17 cellular contexts compared by ENCODE assay signal in the genomic region with DNA sequence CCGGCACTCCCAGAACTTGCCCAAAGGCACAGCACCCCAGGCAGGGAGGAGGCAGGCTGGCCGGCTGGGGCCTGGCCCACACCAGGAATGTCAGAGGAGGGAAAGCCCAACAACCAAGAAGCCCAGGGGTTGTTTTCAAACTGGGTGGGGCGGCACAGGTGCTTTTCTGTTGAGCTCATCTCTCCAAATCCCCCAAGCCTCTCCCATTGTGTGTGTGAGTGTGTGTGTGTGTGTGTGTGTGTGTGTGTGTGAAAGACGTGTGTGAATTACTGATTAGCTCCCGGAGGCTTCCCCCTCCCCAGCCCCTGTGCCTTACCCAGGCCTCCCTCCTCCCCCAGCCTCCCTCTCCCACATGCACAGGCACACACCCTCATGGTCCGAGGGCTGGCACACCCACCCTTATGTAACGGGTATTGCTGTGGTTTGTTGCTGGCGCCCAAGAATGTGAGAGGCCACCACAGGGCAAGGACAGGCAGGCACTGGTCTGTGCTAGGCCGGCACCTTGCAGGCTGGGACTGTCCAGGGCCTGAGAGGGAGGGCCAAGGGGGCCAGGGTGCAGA. TPM values are rescaled to one million over a fixed set of nuclear protein-coding genes. Genes with fewer than 3 reads are reported as not detected.
A peak's percentile ranks its signal among the peaks of the same experiment; 100 is the strongest.
DNase-seq lines count a peak whose midpoint lies in the region; ATAC-seq, FAIRE-seq and TF ChIP-seq lines count a peak whose summit lies in the region.
"Had no signal": no experiment of that assay in that cellular context is flagged by ENCODE, and none has a peak within 500 bp of the region (broad histone marks: within the 10 kb centered on the region; RNA-seq: fewer than 3 reads in every experiment).

No MANE protein-coding gene starts in this region.

- dilution Hi-C loops in keratinocyte (cut with MboI; ENCODE audit: extremely low pct_ligation_motif_present, low sequenced_read_pairs) = no loop called here

- no peaks in the 10 kb centered on the region for H3F3A ChIP-seq in GM23338 (replicated peaks; ENCODE audit: low read depth)

- H3K9ac ChIP-seq in keratinocyte (ENCODE audit: control insufficient read depth, extremely low read depth, insufficient read depth, low read length) = peak overlapping the region; percentile 84

- H2AFZ ChIP-seq in GM23338 (no peak overlapping the region), keratinocyte (ENCODE audit: control insufficient read depth, low read length) (no peak overlapping the region)

- H3K27ac ChIP-seq in GM23338 (ENCODE audit: low read depth) (no peak overlapping the region), RWPE2 (ENCODE audit: poor library complexity, severe bottlenecking) (peak overlapping the region; percentile 73), keratinocyte (ENCODE audit: control insufficient read depth, insufficient read depth, low read length) (peak overlapping the region; percentile 96), uterus (no peak overlapping the region)
- H3K27ac ChIP-seq: ascending aorta had no signal

- H3K79me2 ChIP-seq in GM23338 (replicated peaks; ENCODE audit: insufficient read depth) (no peaks in the 10 kb centered on the region), keratinocyte (ENCODE audit: control insufficient read depth, insufficient read depth, low read length) (peaks cover 1% of the 10 kb centered on the region)

- no peaks in the 10 kb centered on the region; the same call in 2 of the 3 replicates for H3K36me3 Mint-ChIP-seq in GM23338 (ENCODE audit: low read depth)

- H3K4me1 ChIP-seq in GM23338 (ENCODE audit: insufficient read depth) = no peaks in the 10 kb centered on the region
- H3K4me1 ChIP-seq in RWPE2 (ENCODE audit: insufficient read depth, poor library complexity, severe bottlenecking) = peaks cover 36% of the 10 kb centered on the region
- peaks cover 54% of the 10 kb centered on the region for H3K4me1 ChIP-seq in keratinocyte (ENCODE audit: control insufficient read depth, extremely low read depth, insufficient read depth, low read length)
- H3K4me1 ChIP-seq in uterus = no peaks in the 10 kb centered on the region
- H3K4me1 ChIP-seq: ascending aorta had no signal

- H3K27me3 Mint-ChIP-seq in GM23338 (ENCODE audit: insufficient read depth, low read depth, poor library complexity) = peaks cover 14% of the 10 kb centered on the region

- H3K27ac Mint-ChIP-seq in GM23338 = no peak overlapping the region
- H3K27ac Mint-ChIP-seq: activated T-helper 2 cell treated with anti-CD3 and anti-CD28 coated beads, Interferon-gamma antibody, Interleukin-2, Interleukin-4, amounts not matched to agents 10 μg/mL and 5 μg/mL and 100 μg/mL, durations not matched to agents 14 hours and 24 hours and 36 hours; T-helper 17 cell had no signal

- peaks cover 2% of the 10 kb centered on the region; the same call in 2 of the 3 replicates for H3K9me3 Mint-ChIP-seq in GM23338
- H3K9me3 Mint-ChIP-seq: activated T-helper 2 cell treated with anti-CD3 and anti-CD28 coated beads, Interferon-gamma antibody, Interleukin-2, Interleukin-4, amounts not matched to agents 10 μg/mL and 5 μg/mL and 100 μg/mL, durations not matched to agents 14 hours and 24 hours and 36 hours had no signal

- H3K27me3 ChIP-seq in GM23338 (ENCODE audit: insufficient read depth) (no peaks in the 10 kb centered on the region), RWPE2 (ENCODE audit: insufficient read depth, poor library complexity, severe bottlenecking) (no peaks in the 10 kb centered on the region), keratinocyte (ENCODE audit: control insufficient read depth, extremely low read depth, insufficient read depth, low read length) (no peaks in the 10 kb centered on the region), uterus (no peaks in the 10 kb centered on the region)
- H3K27me3 ChIP-seq: ascending aorta had no signal

- H3K4me2 ChIP-seq in GM23338 = no peak overlapping the region
- H3K4me2 ChIP-seq in keratinocyte (ENCODE audit: control insufficient read depth, extremely low read depth, insufficient read depth, low read depth, low read length) = peak overlapping the region; percentile 51

- H3K36me3 ChIP-seq in GM23338 (ENCODE audit: insufficient read depth) (no peaks in the 10 kb centered on the region), RWPE2 (ENCODE audit: low read depth) (peaks cover 94% of the 10 kb centered on the region), keratinocyte (ENCODE audit: control insufficient read depth in 2 of 2, extremely low read depth in 1 of 2, insufficient read depth in 2 of 2, low read length in 2 of 2) (peaks cover 65 to 74% of the 10 kb centered on the region in 2 experiments), uterus (no peaks in the 10 kb centered on the region)
- H3K36me3 ChIP-seq: ascending aorta had no signal

- FAIRE-seq in keratinocyte (lab: Jason Lieb, UNC) = peak; percentile 69
- FAIRE-seq: GM18507 had no signal

- peaks cover 12% of the 10 kb centered on the region for H3K4me1 Mint-ChIP-seq in GM23338

- intact Hi-C loops in uterus (cut with DNase I; ENCODE audit: low total_unique reads) = no loop called here

- H3K9me1 ChIP-seq in keratinocyte (ENCODE audit: control insufficient read depth, extremely low read depth, insufficient read depth, low read length) = peaks cover 5% of the 10 kb centered on the region

- TF ChIP-seq POLR2A in uterus (IDR thresholded peaks at IDR 0.05) = no peak

- ATAC-seq in GM23338 = peak; percentile 36
- peak; percentile 80 for ATAC-seq in RWPE2 (ENCODE audit: low read depth)
- ATAC-seq in GM21529 (IDR thresholded peaks at IDR 0.05; ENCODE audit: unreplicated experiment) = no peak
- ATAC-seq: T-helper 17 cell had no signal

- H3K9me2 ChIP-seq in GM23338 (ENCODE audit: insufficient read depth) = no peaks in the 10 kb centered on the region

- no peak for TF ChIP-seq CTCF in GM23338 (conservative IDR thresholded peaks at IDR 0.05; ENCODE audit: low read depth in 2 of 2)
- no peak for TF ChIP-seq CTCF in RWPE2 (IDR thresholded peaks at IDR 0.05; ENCODE audit: poor library complexity, severe bottlenecking)
- TF ChIP-seq CTCF in keratinocyte (optimal IDR thresholded peaks at IDR 0.05 in 1 of 3, IDR thresholded peaks at IDR 0.05 in 1 of 3, conservative IDR thresholded peaks at IDR 0.05 in 1 of 3; ENCODE audit: extremely low read depth in 1 of 3, insufficient read depth in 2 of 3, low read length in 3 of 3) = no peak
- TF ChIP-seq CTCF in retinal pigment epithelial cell (conservative IDR thresholded peaks at IDR 0.05; ENCODE audit: low read depth, low read length) = no peak
- TF ChIP-seq CTCF in uterus (IDR thresholded peaks at IDR 0.05) = no peak

- H4K20me1 ChIP-seq in GM23338 (replicated peaks; ENCODE audit: insufficient read depth) (no peaks in the 10 kb centered on the region), keratinocyte (ENCODE audit: control insufficient read depth, extremely low read depth, insufficient read depth, low read length) (no peaks in the 10 kb centered on the region)

- H3K9me3 ChIP-seq in RWPE2 (ENCODE audit: severe bottlenecking) = no peaks in the 10 kb centered on the region
- no peaks in the 10 kb centered on the region for H3K9me3 ChIP-seq in keratinocyte (ENCODE audit: control insufficient read depth, low read depth, low read length)
- H3K9me3 ChIP-seq in uterus = no peaks in the 10 kb centered on the region
- H3K9me3 ChIP-seq: ascending aorta had no signal

- H3K4me3 Mint-ChIP-seq in GM23338 = no peak overlapping the region
- H3K4me3 Mint-ChIP-seq: T-helper 17 cell had no signal

- H3K4me3 ChIP-seq in GM23338 = no peak overlapping the region
- no peak overlapping the region for H3K4me3 ChIP-seq in RWPE2 (ENCODE audit: severe bottlenecking)
- H3K4me3 ChIP-seq in keratinocyte (ENCODE audit: control insufficient read depth in 2 of 3, extremely low read depth in 1 of 3, insufficient read depth in 2 of 3, low read depth in 1 of 3, low read length in 3 of 3) = peak overlapping the region in 1 of 3 experiments; percentile 8
- no peak overlapping the region for H3K4me3 ChIP-seq in retinal pigment epithelial cell (ENCODE audit: low read length)
- no peak overlapping the region for H3K4me3 ChIP-seq in uterus
- H3K4me3 ChIP-seq: ascending aorta had no signal

- DNase-seq in GM23338 (ENCODE audit: low spot score) = no peak
- no peak for DNase-seq in RWPE2 (ENCODE audit: low spot score)
- no peak for DNase-seq in keratinocyte (ENCODE audit: low read depth, low spot score)
- DNase-seq in retinal pigment epithelial cell (ENCODE audit: low read depth) = peak; percentile 14
- no peak for DNase-seq in NCI-H2227 treated with DMSO at 0.1 percent for 48 hours (lab: John Stamatoyannopoulos, UW)
- no peak for DNase-seq in activated gamma-delta T cell treated with Interleukin-2 at 50 U/mL for 16 hours
- DNase-seq in uterus = no peak
- DNase-seq: effector CD8-positive, alpha-beta T cell; H7; mesenchymal stem cell; T-helper 17 cell had no signal

TF ChIP-seq in GM23338, 12 proteins besides CTCF, POLR2A, EP300 and RAD21 (continues in another document):
- TF ChIP-seq CREB1 (CRISPR knock-in tag; IDR thresholded peaks at IDR 0.05; ENCODE audit: low read depth) (no peak), JUNB (IDR thresholded peaks at IDR 0.05; ENCODE audit: unreplicated experiment) (no peak), ZNF331 (CRISPR knock-in tag; IDR thresholded peaks at IDR 0.05; ENCODE audit: low read depth) (no peak), NANOG (IDR thresholded peaks at IDR 0.05; ENCODE audit: borderline replicate concordance) (no peak), EZH2 (IDR thresholded peaks at IDR 0.05; ENCODE audit: low read depth, unreplicated experiment) (no peak), ZNF114 (CRISPR knock-in tag; IDR thresholded peaks at IDR 0.05) (no peak)
- TF ChIP-seq, protein P1, sequence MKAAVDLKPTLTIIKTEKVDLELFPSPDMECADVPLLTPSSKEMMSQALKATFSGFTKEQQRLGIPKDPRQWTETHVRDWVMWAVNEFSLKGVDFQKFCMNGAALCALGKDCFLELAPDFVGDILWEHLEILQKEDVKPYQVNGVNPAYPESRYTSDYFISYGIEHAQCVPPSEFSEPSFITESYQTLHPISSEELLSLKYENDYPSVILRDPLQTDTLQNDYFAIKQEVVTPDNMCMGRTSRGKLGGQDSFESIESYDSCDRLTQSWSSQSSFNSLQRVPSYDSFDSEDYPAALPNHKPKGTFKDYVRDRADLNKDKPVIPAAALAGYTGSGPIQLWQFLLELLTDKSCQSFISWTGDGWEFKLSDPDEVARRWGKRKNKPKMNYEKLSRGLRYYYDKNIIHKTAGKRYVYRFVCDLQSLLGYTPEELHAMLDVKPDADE (IDR thresholded peaks at IDR 0.05) = no peak

RNA-seq across cellular contexts. Expression of gene TRIM29, which starts 15.9 kb away (rescaled TPM):
- 0.16 and 0.28 TPM in 2 replicates for total RNA-seq in GM23338 (2014; rRNA removed; shearing (Covaris generic))
- polyA plus RNA-seq in GM23338 (2016; fragmentation: Nextera tagmentation; extraction: Ambion mirVana) (not detected in 2 replicates), keratinocyte (303 to 611 TPM (median 463 TPM) in 3 replicates)
- 1,306 TPM for polyA plus RNA-seq in keratinocyte (2011; ENCODE audit: low read depth)
- 465 and 526 TPM in 2 replicates for polyA plus RNA-seq in keratinocyte (2011; cell fraction: cytosol; rRNA removed)
- polyA plus RNA-seq in keratinocyte (2011; cell fraction: nucleus; rRNA removed) = 422 and 529 TPM in 2 replicates
- polyA plus RNA-seq in keratinocyte (2012; ENCODE audit: low replicate concordance) = 316 and 929 TPM in 2 replicates
- 758 to 1,045 TPM (median 830 TPM) in 3 replicates for polyA minus RNA-seq in keratinocyte
- 496 TPM for polyA minus RNA-seq in keratinocyte (2011; cell fraction: cytosol; rRNA and poly(A)+ RNA removed)
- 293 and 344 TPM in 2 replicates for polyA minus RNA-seq in keratinocyte (2011; cell fraction: nucleus; rRNA and poly(A)+ RNA removed)
- 1 to 10 TPM; 4.6 to 7.6 (median 6.1) TPM for total RNA-seq in uterus
- total RNA-seq: activated T-helper 2 cell treated with anti-CD3 and anti-CD28 coated beads, Interferon-gamma antibody, Interleukin-2, Interleukin-4, amounts not matched to agents 10 μg/mL and 5 μg/mL and 100 μg/mL, durations not matched to agents 14 hours and 24 hours and 36 hours; G401; OCI-LY7; T-helper 17 cell had no signal

Comparison
In these comparisons a context has a peak if more than half of its experiments do, and no peak if none do; other contexts are left out.
1. H3K27ac ChIP-seq: peak in RWPE2 (single experiment) and keratinocyte (single experiment); none in GM23338 (single experiment) and uterus (0 of 2).